13 cellular contexts compared by ENCODE assay signal in the genomic region with DNA sequence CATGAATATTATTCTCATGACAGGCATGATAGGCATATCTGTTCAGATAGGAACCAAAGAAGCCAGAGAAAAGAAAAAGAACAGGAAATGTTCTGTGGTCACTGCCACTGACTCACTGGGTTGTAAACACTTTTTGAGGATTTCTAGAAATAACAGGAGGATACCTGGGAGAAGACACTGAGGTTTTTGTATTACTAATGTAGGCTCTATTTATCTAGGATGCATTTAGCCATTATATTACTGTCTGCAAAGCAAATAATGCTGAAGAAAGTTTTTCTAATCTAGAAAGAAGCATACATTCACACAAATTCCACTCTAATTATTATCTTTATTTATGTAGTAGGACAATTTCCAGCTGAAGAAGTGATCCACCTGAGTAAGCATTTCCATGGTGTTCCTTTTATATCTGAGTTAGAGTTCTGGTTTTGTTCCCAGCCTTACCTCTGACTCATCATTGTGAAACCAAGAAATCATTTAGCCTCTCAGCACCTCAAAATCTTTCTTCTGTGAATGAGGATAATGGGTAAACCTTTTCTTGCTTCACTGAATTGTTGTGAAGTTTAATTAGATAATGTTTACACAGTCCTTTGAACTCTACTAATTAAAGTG. TPM values are rescaled to one million over a fixed set of nuclear protein-coding genes. Genes with fewer than 3 reads are reported as not detected.
DNase-seq lines count a peak whose midpoint lies in the region; ATAC-seq, FAIRE-seq and TF ChIP-seq lines count a peak whose summit lies in the region.
"Had no signal": no experiment of that assay in that cellular context is flagged by ENCODE, and none has a peak within 500 bp of the region (broad histone marks: within the 10 kb centered on the region; RNA-seq: fewer than 3 reads in every experiment).

No MANE protein-coding gene starts in this region.

- H3K27me3 ChIP-seq in pancreas, result no peaks in the 10 kb centered on the region
- H3K27me3 ChIP-seq in body of pancreas, result no peaks in the 10 kb centered on the region
- H3K27me3 ChIP-seq: right lobe of liver had no signal

- peak; percentile 51 to 83 (median 66) for ATAC-seq in pancreas
- no peak for ATAC-seq in body of pancreas

- H3K27ac ChIP-seq in pancreas, result no peak overlapping the region
- no peak overlapping the region for H3K27ac ChIP-seq in body of pancreas
- H3K27ac ChIP-seq: right lobe of liver had no signal

- no peak for TF ChIP-seq POLR2A in body of pancreas (IDR thresholded peaks at IDR 0.05)

- FAIRE-seq in pancreas (lab: Jason Lieb, UNC), result no peak

- H3K9me3 ChIP-seq in pancreas (no peaks in the 10 kb centered on the region), body of pancreas (no peaks in the 10 kb centered on the region)
- H3K9me3 ChIP-seq: right lobe of liver had no signal

- no peaks in the 10 kb centered on the region for H3K36me3 ChIP-seq in pancreas
- no peaks in the 10 kb centered on the region for H3K36me3 ChIP-seq in body of pancreas (replicated peaks in 1 of 2; ENCODE audit: insufficient read depth in 1 of 2, low read depth in 2 of 2)
- H3K36me3 ChIP-seq: right lobe of liver had no signal

- intact Hi-C loops in pancreas (cut with DNase I) (no loop called here), body of pancreas (cut with DNase I) (no loop called here)

- DNase-seq in EL, result peak; percentile 66
- peak; percentile 11 for DNase-seq in NCI-H774 (lab: John Stamatoyannopoulos, UW)
- peak; percentile 92 for DNase-seq in epithelial cell of proximal tubule (ENCODE audit: low read depth)
- no peak for DNase-seq in pancreas
- DNase-seq in cerebellar nuclear complex (lab: John Stamatoyannopoulos, UW), result no peak
- DNase-seq in body of pancreas, result no peak
- DNase-seq in NCI-H2107 (lab: John Stamatoyannopoulos, UW), result no peak
- DNase-seq: anterior cingulate cortex, glutamatergic neuron, NCI-H748 treated with DMSO at 0.1 percent for 48 hours, right lobe of liver had no signal

- no peak overlapping the region for H3K4me3 ChIP-seq in epithelial cell of proximal tubule (ENCODE audit: low read depth, low read length)
- H3K4me3 ChIP-seq in pancreas, result no peak overlapping the region
- no peak overlapping the region for H3K4me3 ChIP-seq in body of pancreas
- H3K4me3 ChIP-seq: right lobe of liver had no signal

- TF ChIP-seq CTCF in epithelial cell of proximal tubule (conservative IDR thresholded peaks at IDR 0.05; ENCODE audit: low read depth, low read length) (no peak), pancreas (IDR thresholded peaks at IDR 0.05) (no peak), body of pancreas (IDR thresholded peaks at IDR 0.05) (no peak)

- peaks cover 0 to 4% (median 0%) of the 10 kb centered on the region in 3 donors for H3K4me1 ChIP-seq in pancreas
- peaks cover 5% of the 10 kb centered on the region for H3K4me1 ChIP-seq in body of pancreas

RNA-seq across cellular contexts. Expression of gene EPGN, which starts 40.2 kb away (rescaled TPM):
- 1.9 and 32.6 TPM in 2 replicates for total RNA-seq in epithelial cell of proximal tubule
- total RNA-seq in pancreas, result under 1 TPM in 1 of 6 donors, not detected in 5; 0.24 TPM
- not detected for polyA plus RNA-seq in pancreas
- total RNA-seq in body of pancreas, result not detected
- total RNA-seq: activated CD8-positive, alpha-beta memory T cell treated with anti-CD3 and anti-CD28 coated beads for 36 hours; right lobe of liver; T-helper 1 cell treated with Interleukin-12 subunit alpha and Interleukin-12 subunit beta and Interleukin-4 antibody, amounts not matched to agents 30 ng/mL and 1 ng/mL, for 36 hours had no signal

Comparison
In these comparisons a context has a peak if more than half of its experiments do, and no peak if none do; other contexts are left out.
1. DNase-seq: peak in EL (single experiment), NCI-H774 (single experiment) and epithelial cell of proximal tubule (single experiment); none in pancreas (0 of 6), cerebellar nuclear complex (0 of 2), body of pancreas (0 of 4) and NCI-H2107 (single experiment).